ENCODE assay signal across 24 cellular contexts in the genomic region with DNA sequence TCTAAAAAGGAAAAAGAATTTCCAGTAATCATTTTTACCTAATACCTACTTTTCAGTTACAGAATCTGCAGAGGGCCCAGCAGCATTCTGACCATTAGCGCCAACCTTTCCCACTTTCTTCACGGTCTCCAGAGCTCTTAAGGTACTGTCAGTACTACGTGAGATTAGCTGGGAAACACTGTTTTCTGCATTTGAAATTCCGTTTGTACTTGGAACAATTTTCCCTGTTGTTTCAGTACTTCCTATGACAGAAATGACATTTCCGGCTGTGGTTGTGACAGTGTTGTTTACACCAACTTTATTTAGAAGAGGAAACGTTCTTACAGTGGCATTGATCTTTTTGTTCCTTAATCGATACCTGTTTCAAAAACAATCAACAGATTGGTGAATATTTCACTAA.
"Had no signal": no experiment of that assay in that cellular context is flagged by ENCODE, and none has a peak within 500 bp of the region (broad histone marks: within the 10 kb centered on the region; RNA-seq: fewer than 3 reads in every experiment).

No MANE protein-coding gene starts in this region.

- H3K27ac Mint-ChIP-seq: activated naive CD4-positive, alpha-beta T cell treated with anti-CD3 and anti-CD28 coated beads, Interleukin-2, amount 50 U/mL, for 72 hours; activated T-helper 1 cell treated with anti-CD3 and anti-CD28 coated beads, Interleukin-12 subunit alpha, Interleukin-12 subunit beta, Interleukin-2, Interleukin-4 antibody, amounts not matched to agents 30 ng/mL and 10 ng/mL and 1 ng/mL, durations not matched to agents 14 hours and 24 hours and 36 hours; brain; dendritic cell treated with granulocyte-macrophage colony-stimulating factor and Interleukin-4, amounts not matched to agents 40 ng/mL and 50 ng/mL, for 4 days; effector memory CD8-positive, alpha-beta T cell; stimulated activated naive B cell treated with anti-CD40 and anti-IgM and Interleukin-4, amounts not matched to agents 10 μg/mL and 1 μg/mL and 100 μg/mL, for 72 hours; T-helper 1 cell treated with Interleukin-12 subunit alpha and Interleukin-12 subunit beta and Interleukin-4 antibody, amounts not matched to agents 30 μg/mL and 1 μg/mL, for 36 hours; WTC11 had no signal

- H3K27me3 ChIP-seq: gastroesophageal sphincter, pancreas, right lobe of liver, SJSA1, testis, upper lobe of left lung had no signal

- H3K27me3 Mint-ChIP-seq: brain; dendritic cell treated with granulocyte-macrophage colony-stimulating factor and Interleukin-4, amounts not matched to agents 40 ng/mL and 50 ng/mL, for 4 days; effector memory CD8-positive, alpha-beta T cell; natural killer cell treated with Interleukin-12 subunit alpha and Interleukin-12 subunit beta and Interleukin-15 and Interleukin-18, amount 100 ng/mL, for 72 hours; stimulated activated naive B cell treated with anti-CD40 and anti-IgM and Interleukin-4, amounts not matched to agents 10 μg/mL and 1 μg/mL and 100 μg/mL, for 72 hours had no signal

- H3K36me3 Mint-ChIP-seq: natural killer cell treated with Interleukin-12 subunit alpha and Interleukin-12 subunit beta and Interleukin-15 and Interleukin-18, amount 100 ng/mL, for 72 hours had no signal

- ATAC-seq: activated naive CD4-positive, alpha-beta T cell treated with anti-CD3 and anti-CD28 coated beads, Interleukin-2, amount 50 U/mL, for 72 hours; effector memory CD8-positive, alpha-beta T cell; gastroesophageal sphincter; left colon; natural killer cell treated with Interleukin-12 subunit alpha and Interleukin-12 subunit beta and Interleukin-15 and Interleukin-18, amount 100 ng/mL, for 72 hours; pancreas; stimulated activated naive B cell treated with anti-CD40 and anti-IgM and Interleukin-4, amounts not matched to agents 10 μg/mL and 1 μg/mL and 100 μg/mL, for 72 hours; WTC11 had no signal

- DNase-seq: activated CD4-positive, alpha-beta T cell treated with anti-CD3 and anti-CD28 coated beads, Interleukin-2, amount 50 U/mL, for 48 hours; activated gamma-delta T cell; aorta; caudate nucleus; effector memory CD8-positive, alpha-beta T cell; left colon; midbrain; pancreas; right lobe of liver; stimulated activated CD4-positive, alpha-beta T cell treated with anti-CD3 and anti-CD28 coated beads, Interleukin-2, amount 100 ng/mL, for 24 hours; stimulated activated naive B cell treated with anti-CD40 and anti-IgM and Interleukin-4, amounts not matched to agents 10 μg/mL and 1 μg/mL and 100 μg/mL, for 72 hours; T1000; testis; upper lobe of left lung had no signal

- H3K4me1 ChIP-seq: gastroesophageal sphincter, pancreas, right lobe of liver, testis, upper lobe of left lung had no signal

- H3K9me3 Mint-ChIP-seq: activated naive CD4-positive, alpha-beta T cell treated with anti-CD3 and anti-CD28 coated beads, Interleukin-2, amount 50 U/mL, for 72 hours; activated T-helper 1 cell treated with anti-CD3 and anti-CD28 coated beads, Interleukin-12 subunit alpha, Interleukin-12 subunit beta, Interleukin-2, Interleukin-4 antibody, amounts not matched to agents 30 ng/mL and 10 ng/mL and 1 ng/mL, durations not matched to agents 14 hours and 24 hours and 36 hours; dendritic cell treated with granulocyte-macrophage colony-stimulating factor and Interleukin-4, amounts not matched to agents 40 ng/mL and 50 ng/mL, for 4 days; effector memory CD8-positive, alpha-beta T cell; natural killer cell treated with Interleukin-12 subunit alpha and Interleukin-12 subunit beta and Interleukin-15 and Interleukin-18, amount 100 ng/mL, for 72 hours; stimulated activated naive B cell treated with anti-CD40 and anti-IgM and Interleukin-4, amounts not matched to agents 10 μg/mL and 1 μg/mL and 100 μg/mL, for 72 hours; T-helper 1 cell treated with Interleukin-12 subunit alpha and Interleukin-12 subunit beta and Interleukin-4 antibody, amounts not matched to agents 30 μg/mL and 1 μg/mL, for 36 hours had no signal

- H3K27ac ChIP-seq: gastroesophageal sphincter, pancreas, right lobe of liver, SJSA1, testis had no signal

- H3K4me3 Mint-ChIP-seq: activated T-helper 1 cell treated with anti-CD3 and anti-CD28 coated beads, Interleukin-12 subunit alpha, Interleukin-12 subunit beta, Interleukin-2, Interleukin-4 antibody, amounts not matched to agents 30 ng/mL and 10 ng/mL and 1 ng/mL, durations not matched to agents 14 hours and 24 hours and 36 hours; brain; dendritic cell treated with granulocyte-macrophage colony-stimulating factor and Interleukin-4, amounts not matched to agents 40 ng/mL and 50 ng/mL, for 4 days; effector memory CD8-positive, alpha-beta T cell; natural killer cell treated with Interleukin-12 subunit alpha and Interleukin-12 subunit beta and Interleukin-15 and Interleukin-18, amount 100 ng/mL, for 72 hours; stimulated activated naive B cell treated with anti-CD40 and anti-IgM and Interleukin-4, amounts not matched to agents 10 μg/mL and 1 μg/mL and 100 μg/mL, for 72 hours; T-helper 1 cell treated with Interleukin-12 subunit alpha and Interleukin-12 subunit beta and Interleukin-4 antibody, amounts not matched to agents 30 μg/mL and 1 μg/mL, for 36 hours; WTC11 had no signal

- H3K4me1 Mint-ChIP-seq: brain, WTC11 had no signal

- H3K9me3 ChIP-seq: gastroesophageal sphincter, pancreas, right lobe of liver, SJSA1, testis, upper lobe of left lung had no signal

- H3K4me3 ChIP-seq: gastroesophageal sphincter, pancreas, right lobe of liver, SJSA1, skin epidermis, testis, upper lobe of left lung had no signal
